Comparison of ENCODE assay signal across 8 cellular contexts in genomic region chr7:100369105-100369504, GRCh38. TPM values are rescaled to one million over a fixed set of nuclear protein-coding genes. Genes with fewer than 3 reads are reported as not detected.
DNase-seq lines count a peak whose midpoint lies in the region; ATAC-seq and TF ChIP-seq lines count a peak whose summit lies in the region.

No MANE protein-coding gene starts in this region.

- H3K4me1 ChIP-seq in OCI-LY7 (ENCODE audit: insufficient read depth, low read length, poor library complexity, severe bottlenecking) (peaks cover 85% of the 10 kb centered on the region), testis (peaks cover 21% of the 10 kb centered on the region)

- CTCF ChIA-PET in OCI-LY7 (lab: Charles Lee; ENCODE audit: unreplicated experiment), result interaction anchor here (0.8 kb wide), 1 partner anchor 39 kb away, joined by 3 read pairs; no protein-coding TSS in a partner anchor

- peak overlapping the region; percentile 77 for H3K4me2 ChIP-seq in OCI-LY7 (ENCODE audit: low read length)

- DNase-seq in OCI-LY7 (ENCODE audit: low spot score) (peak; percentile 86), left cardiac atrium (peak; percentile 53), testis (peak; percentile 49), NCI-H446 treated with DMSO at 0.1 percent for 48 hours (lab: John Stamatoyannopoulos, UW) (no peak), NCI-H1105 treated with DMSO at 0.1 percent for 48 hours (lab: John Stamatoyannopoulos, UW) (no peak)
- no peak for DNase-seq in stimulated activated CD4-positive, alpha-beta T cell treated with anti-CD3 and anti-CD28 coated beads, Interleukin-2, amount 100 ng/mL, for 48 hours

- 76 to 79% methylated on average over 6 of the region's 6 CpGs for WGBS in testis, 2 donors

- POLR2A ChIA-PET in OCI-LY7 (lab: Charles Lee), result interaction anchor here (0.6 to 1.7 kb wide), 4 partner anchors 34 to 184 kb away, joined by 3 to 4 read pairs (median 3); no protein-coding TSS in a partner anchor

- H3K79me2 ChIP-seq in OCI-LY7 (ENCODE audit: insufficient read depth, low read depth, low read length), result no peaks in the 10 kb centered on the region

- H3K27ac ChIP-seq in OCI-LY7 (ENCODE audit: low read depth, low read length, poor library complexity, severe bottlenecking), result peak overlapping the region; percentile 93
- H3K27ac ChIP-seq in testis, result peak overlapping the region; percentile 31 to 44

- no peak for TF ChIP-seq POLR2A in testis (IDR thresholded peaks at IDR 0.05)

- H3K27me3 ChIP-seq in testis, result no peaks in the 10 kb centered on the region

- H2AFZ ChIP-seq in OCI-LY7 (ENCODE audit: low read length), result peak overlapping the region; percentile 20; the same call in 1 of the 2 replicates

- H3K9me3 ChIP-seq in OCI-LY7 (ENCODE audit: low read length) (no peaks in the 10 kb centered on the region), testis (no peaks in the 10 kb centered on the region)

- H3K36me3 ChIP-seq in OCI-LY7 (ENCODE audit: insufficient read depth, low read length) (peaks cover 34% of the 10 kb centered on the region), testis (ENCODE audit: low read depth, missing control alignments) (no peaks in the 10 kb centered on the region)

- intact Hi-C loops in OCI-LY7 (cut with micrococcal nuclease; ENCODE audit: unreplicated experiment) (loop anchor here (1.0 kb wide), 1 partner anchor 60 kb away; the partner anchor contains the start of gene MEPCE), left cardiac atrium (cut with DNase I) (no loop called here), testis (cut with DNase I; ENCODE audit: low total_unique reads) (no loop called here)

- no peak for TF ChIP-seq CTCF in OCI-LY7 (conservative IDR thresholded peaks at IDR 0.05; ENCODE audit: low read length)
- no peak for TF ChIP-seq CTCF in testis (IDR thresholded peaks at IDR 0.05)

- H4K20me1 ChIP-seq in OCI-LY7 (ENCODE audit: insufficient read depth, low read length), result no peaks in the 10 kb centered on the region

- no peaks in the 10 kb centered on the region for H3K9me2 ChIP-seq in OCI-LY7 (ENCODE audit: insufficient read depth, low read length)

- peak; percentile 65 for ATAC-seq in GM18909 (IDR thresholded peaks at IDR 0.05; ENCODE audit: poor library complexity, unreplicated experiment)
- ATAC-seq in HG02840 (IDR thresholded peaks at IDR 0.05; ENCODE audit: low FRiP score, unreplicated experiment), result peak; percentile 49
- ATAC-seq in left cardiac atrium, result peak; percentile 52 to 64

- H3K4me3 ChIP-seq in OCI-LY7 (ENCODE audit: low read depth, low read length, poor library complexity, severe bottlenecking) (peak overlapping the region; percentile 32), testis (no peak overlapping the region)

- BruUV-seq in OCI-LY7 (replicated peaks; lab: Mats Ljungman, UMichigan), result TSS peak; percentile 85

RNA-seq across cellular contexts. Expression of gene PILRA, which starts 4.2 kb away (rescaled TPM):
- 6.4 and 8.0 TPM in 2 replicates for total RNA-seq in OCI-LY7 (2014; rRNA removed; shearing (Covaris generic))
- total RNA-seq in OCI-LY7 (2022), result 13.5 and 16.0 TPM in 2 replicates
- total RNA-seq in left cardiac atrium, result 1 to 10 TPM; 3.7 to 6.5 TPM
- total RNA-seq in testis, result 10 to 100 TPM; 12.0 to 18.0 TPM
- polyA plus RNA-seq in testis (ENCODE audit: insufficient read depth, low read depth, low replicate concordance), result 16.3 TPM

RNA-seq across cellular contexts. Expression of gene PILRB, which starts 11.2 kb away (rescaled TPM):
- total RNA-seq in OCI-LY7 (2014; rRNA removed; shearing (Covaris generic)), result 90.2 and 102 TPM in 2 replicates
- total RNA-seq in OCI-LY7 (2022) (95.0 and 106 TPM in 2 replicates), left cardiac atrium (10 to 100 TPM; 11.6 to 12.5 TPM), testis (100 to 1,000 TPM; 155 to 258 TPM)
- 126 TPM for polyA plus RNA-seq in testis (ENCODE audit: insufficient read depth, low read depth, low replicate concordance)

RNA-seq across cellular contexts. Expression of gene ZCWPW1, which starts 59.4 kb away (rescaled TPM):
- 4.1 and 10.9 TPM in 2 replicates for total RNA-seq in OCI-LY7 (2014; rRNA removed; shearing (Covaris generic))
- total RNA-seq in OCI-LY7 (2022) (10.8 and 11.9 TPM in 2 replicates), left cardiac atrium (1 to 10 TPM; 3.6 to 4.9 TPM), testis (100 to 1,000 TPM in 1 of 2 donors, 10 to 100 TPM in 1; 83.5 to 145 TPM)
- 96.5 TPM for polyA plus RNA-seq in testis (ENCODE audit: insufficient read depth, low read depth, low replicate concordance)

Comparison
In these comparisons a context has a peak if more than half of its experiments do, and no peak if none do; other contexts are left out.
1. DNase-seq: peak in OCI-LY7 (single experiment), left cardiac atrium (single experiment) and testis (single experiment); none in NCI-H446 treated with DMSO at 0.1 percent for 48 hours (single experiment), stimulated activated CD4-positive, alpha-beta T cell treated with anti-CD3 and anti-CD28 coated beads, Interleukin-2, amount 100 ng/mL, for 48 hours (0 of 2) and NCI-H1105 treated with DMSO at 0.1 percent for 48 hours (single experiment).
2. RNA of gene PILRB, which starts 11.2 kb away (total RNA-seq): 155 to 258 TPM in testis and 90.2 to 106 TPM in OCI-LY7; 11.6 to 12.5 TPM in left cardiac atrium; every median in the first group is over 4 times any median in the second.
3. RNA of gene ZCWPW1, which starts 59.4 kb away (total RNA-seq): 83.5 to 145 TPM in testis; 4.1 to 11.9 TPM in OCI-LY7 and 3.6 to 4.9 TPM in left cardiac atrium; every median in the first group is over 4 times any median in the second.
4. Peak in every context shown above with its lines, with median percentiles within 50 percentile points of each other: ATAC-seq.